ENCODE assay signal across 8 cellular contexts in genomic region chr1:8374812-8375211, GRCh38. TPM values are rescaled to one million over a fixed set of nuclear protein-coding genes. Genes with fewer than 3 reads are reported as not detected.
DNase-seq lines count a peak whose midpoint lies in the region; ATAC-seq, FAIRE-seq and TF ChIP-seq lines count a peak whose summit lies in the region.

No MANE protein-coding gene starts in this region.

- no peak overlapping the region for H3K27ac ChIP-seq in K562 (ENCODE audit: extremely low read depth, low read depth, low read length)

- in situ Hi-C loops in K562 (cut with MboI): no loop called here

- peak; percentile 22 for DNase-seq in NCI-H2171 treated with DMSO at 0.1 percent for 48 hours (lab: John Stamatoyannopoulos, UW)
- no peak for DNase-seq in NCI-H2171 (lab: John Stamatoyannopoulos, UW)
- peak; percentile 45 for DNase-seq in NB4 (ENCODE audit: low read depth)
- peak; percentile 54 to 62 (median 58) for DNase-seq in K562 (ENCODE audit: extremely low read depth in 1 of 4, low spot score in 3 of 4)
- peak in 1 of 3 donors; percentile 66 for DNase-seq in mucosa of descending colon
- DNase-seq in NCI-H1694 (lab: John Stamatoyannopoulos, UW): no peak
- DNase-seq in UCSD-AML1 (lab: John Stamatoyannopoulos, UW; ENCODE audit: unreplicated experiment): no peak

- H3K4me1 ChIP-seq in K562 (replicated peaks in 1 of 2; ENCODE audit: control insufficient read depth in 2 of 2, insufficient read depth in 2 of 2, low read length in 2 of 2) (no peaks in the 10 kb centered on the region), mucosa of descending colon (ENCODE audit: low read depth) (peaks cover 26% of the 10 kb centered on the region)

- TF ChIP-seq RAD21 in K562 (CRISPR knock-in tag; conservative IDR thresholded peaks at IDR 0.05 in 1 of 2, IDR thresholded peaks at IDR 0.05 in 1 of 2): peak; percentile 39 to 68; a peak in 3 of 4 replicates

- no peak overlapping the region for H2AFZ ChIP-seq in K562 (ENCODE audit: low read depth, low read length)

- ATAC-seq in K562 (peak; percentile 83), mucosa of descending colon (peak; percentile 61), GM18498 (IDR thresholded peaks at IDR 0.05; ENCODE audit: unreplicated experiment) (no peak)

- H3K4me2 ChIP-seq in K562 (ENCODE audit: insufficient read depth, low read length): no peak overlapping the region

- H3K36me3 ChIP-seq in K562 (ENCODE audit: control insufficient read depth, insufficient read depth, low read length) (peaks cover 12% of the 10 kb centered on the region), mucosa of descending colon (ENCODE audit: low read depth) (no peaks in the 10 kb centered on the region)

- no peaks in the 10 kb centered on the region; the same call in 1 of the 2 replicates for H4K20me1 ChIP-seq in K562 (replicated peaks; ENCODE audit: control insufficient read depth, insufficient read depth, low read length)

- TF ChIP-seq POLR2A in NB4 (IDR thresholded peaks at IDR 0.05; ENCODE audit: extremely low read depth, insufficient read length) (no peak), K562 (conservative IDR thresholded peaks at IDR 0.05) (no peak)

- no TSS peak for BruUV-seq in K562 (replicated peaks; lab: Mats Ljungman, UMichigan)

- 71% methylated on average over 2 of the region's 2 CpGs for WGBS in K562 (ENCODE audit: insufficient coverage, low coverage, missing lambda C conversion rate)

- TF ChIP-seq CTCF in NB4 (IDR thresholded peaks at IDR 0.05; ENCODE audit: low read depth, low read length) (peak; percentile 30), K562 (IDR thresholded peaks at IDR 0.05 in 2 of 3, conservative IDR thresholded peaks at IDR 0.05 in 1 of 3; ENCODE audit: insufficient read depth in 2 of 3, low read depth in 1 of 3, low read length in 3 of 3) (peak; percentile 54 to 66 (median 66)), mucosa of descending colon (IDR thresholded peaks at IDR 0.05) (no peak)

- peaks cover 2% of the 10 kb centered on the region; the same call in 1 of the 3 replicates for H3K79me2 ChIP-seq in K562 (ENCODE audit: control insufficient read depth, insufficient read depth, low read length)

- no peak overlapping the region for H3K9ac ChIP-seq in K562 (ENCODE audit: insufficient read depth in 1 of 2, low read depth in 2 of 2, low read length in 2 of 2)

- CTCF ChIA-PET in K562 (lab: Yijun Ruan, JAX; ENCODE audit: low intra/inter-chr PET ratio): interaction anchor here (0.6 to 1.1 kb wide), 5 partner anchors 49 to 352 kb away, joined by 3 to 4 read pairs (median 3); no protein-coding TSS in a partner anchor

- H3K9me3 ChIP-seq in K562 (replicated peaks; ENCODE audit: control insufficient read depth, insufficient read depth, low read depth, low read length) (no peaks in the 10 kb centered on the region), mucosa of descending colon (no peaks in the 10 kb centered on the region)

- POLR2A ChIA-PET in K562 (lab: Yijun Ruan, JAX): no interaction called here

- TF ChIP-seq EP300 in K562 (IDR thresholded peaks at IDR 0.05; ENCODE audit: low read length): no peak

- H3K4me3 ChIP-seq in NB4 (ENCODE audit: low read depth, low read length): no peak overlapping the region
- no peak overlapping the region for H3K4me3 ChIP-seq in K562
- H3K4me3 ChIP-seq in mucosa of descending colon: no peak overlapping the region

- intact Hi-C loops in K562 (cut with micrococcal nuclease) (loop anchor here (10.0 kb wide), 2 partner anchors 70 to 350 kb away; no protein-coding TSS in a partner anchor), mucosa of descending colon (cut with DNase I, micrococcal nuclease) (no loop called here)

- peak; percentile 23 for FAIRE-seq in K562 (lab: Jason Lieb, UNC)

- H3K27me3 ChIP-seq in K562 (ENCODE audit: control insufficient read depth in 2 of 2, insufficient read depth in 2 of 2, low read length in 2 of 2): no peaks in the 10 kb centered on the region

- no peaks in the 10 kb centered on the region for H3K9me1 ChIP-seq in K562 (ENCODE audit: control insufficient read depth, insufficient read depth, low read length)

TF ChIP-seq in K562, 482 proteins besides CTCF, POLR2A, EP300 and RAD21:
- TF ChIP-seq SMC3 (conservative IDR thresholded peaks at IDR 0.05; ENCODE audit: insufficient read depth, low read depth, low read length): peak; percentile 58
- 0 out of 4 replicates have a peak, but pooled peaks of 1 of the 2 experiments have one; percentile 13 for TF ChIP-seq RCOR1 (IDR thresholded peaks at IDR 0.05; ENCODE audit: borderline replicate concordance in 1 of 2, low read depth in 2 of 2, low read length in 2 of 2)
- no peak for TF ChIP-seq ZNF197 (CRISPR knock-in tag; IDR thresholded peaks at IDR 0.05; ENCODE audit: low read depth)

RNA-seq across cellular contexts. Expression of gene SLC45A1, which starts 56.9 kb away (rescaled TPM):
- total RNA-seq in K562 (2011; cell fraction: chromatin; rRNA removed; ENCODE audit: low replicate concordance): not detected in 2 replicates
- not detected in 2 replicates for total RNA-seq in K562 (2011; cell fraction: nucleolus; rRNA removed)
- not detected in 2 replicates for total RNA-seq in K562 (2011; cell fraction: nucleoplasm; rRNA removed)
- total RNA-seq in K562 (2014; rRNA removed) (not detected in 2 replicates), K562 (2014; rRNA removed; fragmentation: Illumina TruSeq; extraction: Trizol) (not detected in 2 replicates), K562 (2015; rRNA removed; fragmentation: Illumina TruSeq; extraction: Trizol) (not detected in 2 replicates), K562 (2021) (not detected in 2 replicates), mucosa of descending colon (1 to 10 TPM in 1 of 3 donors, under 1 TPM in 1, not detected in 1; 0.55 to 3.9 TPM)
- polyA plus RNA-seq in K562 (2011; rRNA removed) (not detected in 2 replicates), K562 (2014; fragmentation: Illumina TruSeq; extraction: Trizol) (not detected in 2 replicates), K562 (2014; fragmentation: Nextera tagmentation; extraction: Ambion mirVana) (not detected), K562 (2014; rRNA removed) (not detected in 2 replicates)
- polyA plus RNA-seq in K562 (2011; cell fraction: cytosol; rRNA removed): not detected in 2 replicates
- not detected in 2 replicates for polyA plus RNA-seq in K562 (2011; cell fraction: nucleus; rRNA removed)
- not detected in 2 replicates for polyA plus RNA-seq in K562 (2012)
- polyA minus RNA-seq in K562 (2011; rRNA and poly(A)+ RNA removed): not detected in 2 replicates
- polyA minus RNA-seq in K562 (2011; cell fraction: cytosol; rRNA and poly(A)+ RNA removed): not detected in 2 replicates
- not detected in 2 replicates for polyA minus RNA-seq in K562 (2011; cell fraction: nucleus; rRNA and poly(A)+ RNA removed)

Comparison
In these comparisons a context has a peak if more than half of its experiments do, and no peak if none do; other contexts are left out.
1. DNase-seq: peak in NCI-H2171 treated with DMSO at 0.1 percent for 48 hours (single experiment), NB4 (single experiment) and K562 (4 of 4); none in NCI-H2171 (single experiment), NCI-H1694 (single experiment) and UCSD-AML1 (single experiment).